ENCODE assay signal across 1 cellular context in genomic region chr10:21526184-21526951, GRCh38.
TF ChIP-seq lines count a peak whose summit lies in the region.

No MANE protein-coding gene starts in this region.

TF ChIP-seq in K562, 482 proteins besides CTCF, POLR2A, EP300 and RAD21 (continued from another document and continues in another):
- TF ChIP-seq, protein P1, sequence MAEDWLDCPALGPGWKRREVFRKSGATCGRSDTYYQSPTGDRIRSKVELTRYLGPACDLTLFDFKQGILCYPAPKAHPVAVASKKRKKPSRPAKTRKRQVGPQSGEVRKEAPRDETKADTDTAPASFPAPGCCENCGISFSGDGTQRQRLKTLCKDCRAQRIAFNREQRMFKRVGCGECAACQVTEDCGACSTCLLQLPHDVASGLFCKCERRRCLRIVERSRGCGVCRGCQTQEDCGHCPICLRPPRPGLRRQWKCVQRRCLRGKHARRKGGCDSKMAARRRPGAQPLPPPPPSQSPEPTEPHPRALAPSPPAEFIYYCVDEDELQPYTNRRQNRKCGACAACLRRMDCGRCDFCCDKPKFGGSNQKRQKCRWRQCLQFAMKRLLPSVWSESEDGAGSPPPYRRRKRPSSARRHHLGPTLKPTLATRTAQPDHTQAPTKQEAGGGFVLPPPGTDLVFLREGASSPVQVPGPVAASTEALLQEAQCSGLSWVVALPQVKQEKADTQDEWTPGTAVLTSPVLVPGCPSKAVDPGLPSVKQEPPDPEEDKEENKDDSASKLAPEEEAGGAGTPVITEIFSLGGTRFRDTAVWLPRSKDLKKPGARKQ (CRISPR knock-in tag; IDR thresholded peaks at IDR 0.05): no peak
- TF ChIP-seq GMEB1 (CRISPR knock-in tag; IDR thresholded peaks at IDR 0.05) (no peak), ATF6 (CRISPR knock-in tag; IDR thresholded peaks at IDR 0.05) (0 out of 2 replicates have a peak, but pooled peaks have one; percentile 25), DIDO1 (tag; IDR thresholded peaks at IDR 0.05; ENCODE audit: low read depth) (no peak), JUNB (CRISPR knock-in tag; conservative IDR thresholded peaks at IDR 0.05) (no peak), CC2D1A (IDR thresholded peaks at IDR 0.05) (no peak), ZNF551 (CRISPR knock-in tag; IDR thresholded peaks at IDR 0.05) (no peak), PKNOX1 (IDR thresholded peaks at IDR 0.05) (no peak), SNIP1 (IDR thresholded peaks at IDR 0.05; ENCODE audit: low read depth) (no peak), SUPT5H (IDR thresholded peaks at IDR 0.05) (peak; percentile 59; the same call in 1 of the 2 replicates), WHSC1 (IDR thresholded peaks at IDR 0.05; ENCODE audit: low read length) (no peak), GABPA (tag; conservative IDR thresholded peaks at IDR 0.05; ENCODE audit: low read depth) (peak; percentile 55), NFATC3 (IDR thresholded peaks at IDR 0.05) (no peak), ZNF174 (CRISPR knock-in tag; IDR thresholded peaks at IDR 0.05) (no peak), BMI1 (IDR thresholded peaks at IDR 0.05; ENCODE audit: low read length) (no peak), CBX5 (IDR thresholded peaks at IDR 0.05; ENCODE audit: borderline replicate concordance, low read depth) (no peak), CHCHD3 (CRISPR knock-in tag; IDR thresholded peaks at IDR 0.05) (no peak), GTF2F1 (IDR thresholded peaks at IDR 0.05; ENCODE audit: low read depth, low read length) (0 out of 2 replicates have a peak, but pooled peaks have one; percentile 30), ZFX (CRISPR knock-in tag; IDR thresholded peaks at IDR 0.05) (peak; percentile 67), GABPB2 (CRISPR knock-in tag; conservative IDR thresholded peaks at IDR 0.05) (no peak), ZNF780A (CRISPR knock-in tag; IDR thresholded peaks at IDR 0.05) (no peak), TRIM28 (IDR thresholded peaks at IDR 0.05) (no peak), MAZ (CRISPR knock-in tag; conservative IDR thresholded peaks at IDR 0.05 in 1 of 2, IDR thresholded peaks at IDR 0.05 in 1 of 2) (peak in 1 of 2 experiments; percentile 50; a peak in 1 of 4 replicates), RBM17 (IDR thresholded peaks at IDR 0.05; ENCODE audit: borderline replicate concordance, low read depth, low read length) (no peak), ZNF384 (IDR thresholded peaks at IDR 0.05; ENCODE audit: low read depth, low read length) (0 out of 2 replicates have a peak, but pooled peaks have one; percentile 6), HDAC8 (tag; IDR thresholded peaks at IDR 0.05) (no peak), ZNF431 (CRISPR knock-in tag; IDR thresholded peaks at IDR 0.05) (no peak), RBFOX2 (IDR thresholded peaks at IDR 0.05; ENCODE audit: low read depth, low read length) (peak; percentile 75), POLR2H (tag; IDR thresholded peaks at IDR 0.05; ENCODE audit: low read depth) (no peak; the same call in 1 of the 2 replicates), DACH1 (IDR thresholded peaks at IDR 0.05; ENCODE audit: partially characterized antibody) (no peak), PML (IDR thresholded peaks at IDR 0.05; ENCODE audit: low read length) (peak; percentile 29; the same call in 1 of the 2 replicates), NR3C1 (CRISPR knock-in tag; IDR thresholded peaks at IDR 0.05) (no peak), LARP7 (IDR thresholded peaks at IDR 0.05) (no peak)
- TF ChIP-seq, protein P2, sequence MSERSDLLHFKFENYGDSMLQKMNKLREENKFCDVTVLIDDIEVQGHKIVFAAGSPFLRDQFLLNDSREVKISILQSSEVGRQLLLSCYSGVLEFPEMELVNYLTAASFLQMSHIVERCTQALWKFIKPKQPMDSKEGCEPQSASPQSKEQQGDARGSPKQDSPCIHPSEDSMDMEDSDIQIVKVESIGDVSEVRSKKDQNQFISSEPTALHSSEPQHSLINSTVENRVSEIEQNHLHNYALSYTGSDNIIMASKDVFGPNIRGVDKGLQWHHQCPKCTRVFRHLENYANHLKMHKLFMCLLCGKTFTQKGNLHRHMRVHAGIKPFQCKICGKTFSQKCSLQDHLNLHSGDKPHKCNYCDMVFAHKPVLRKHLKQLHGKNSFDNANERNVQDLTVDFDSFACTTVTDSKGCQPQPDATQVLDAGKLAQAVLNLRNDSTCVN (CRISPR knock-in tag; IDR thresholded peaks at IDR 0.05): 0 out of 2 replicates have a peak, but pooled peaks have one; percentile 13
- TF ChIP-seq, protein P3, sequence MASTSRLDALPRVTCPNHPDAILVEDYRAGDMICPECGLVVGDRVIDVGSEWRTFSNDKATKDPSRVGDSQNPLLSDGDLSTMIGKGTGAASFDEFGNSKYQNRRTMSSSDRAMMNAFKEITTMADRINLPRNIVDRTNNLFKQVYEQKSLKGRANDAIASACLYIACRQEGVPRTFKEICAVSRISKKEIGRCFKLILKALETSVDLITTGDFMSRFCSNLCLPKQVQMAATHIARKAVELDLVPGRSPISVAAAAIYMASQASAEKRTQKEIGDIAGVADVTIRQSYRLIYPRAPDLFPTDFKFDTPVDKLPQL (IDR thresholded peaks at IDR 0.05; ENCODE audit: extremely low read depth, insufficient read length): no peak
- TF ChIP-seq, protein P4, sequence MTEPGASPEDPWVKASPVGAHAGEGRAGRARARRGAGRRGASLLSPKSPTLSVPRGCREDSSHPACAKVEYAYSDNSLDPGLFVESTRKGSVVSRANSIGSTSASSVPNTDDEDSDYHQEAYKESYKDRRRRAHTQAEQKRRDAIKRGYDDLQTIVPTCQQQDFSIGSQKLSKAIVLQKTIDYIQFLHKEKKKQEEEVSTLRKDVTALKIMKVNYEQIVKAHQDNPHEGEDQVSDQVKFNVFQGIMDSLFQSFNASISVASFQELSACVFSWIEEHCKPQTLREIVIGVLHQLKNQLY (CRISPR knock-in tag; conservative IDR thresholded peaks at IDR 0.05): 0 out of 4 replicates have a peak, but pooled peaks of 1 of the 2 experiments have one; percentile 39
- TF ChIP-seq, protein P5, sequence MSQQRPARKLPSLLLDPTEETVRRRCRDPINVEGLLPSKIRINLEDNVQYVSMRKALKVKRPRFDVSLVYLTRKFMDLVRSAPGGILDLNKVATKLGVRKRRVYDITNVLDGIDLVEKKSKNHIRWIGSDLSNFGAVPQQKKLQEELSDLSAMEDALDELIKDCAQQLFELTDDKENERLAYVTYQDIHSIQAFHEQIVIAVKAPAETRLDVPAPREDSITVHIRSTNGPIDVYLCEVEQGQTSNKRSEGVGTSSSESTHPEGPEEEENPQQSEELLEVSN (IDR thresholded peaks at IDR 0.05; ENCODE audit: borderline replicate concordance in 1 of 2, extremely low read depth in 1 of 2, insufficient read depth in 1 of 2, insufficient read length in 1 of 2, low read depth in 1 of 2, low read length in 1 of 2, poor library complexity in 1 of 2, severe bottlenecking in 1 of 2): peak; percentile 33 to 54
- TF ChIP-seq, protein P6, sequence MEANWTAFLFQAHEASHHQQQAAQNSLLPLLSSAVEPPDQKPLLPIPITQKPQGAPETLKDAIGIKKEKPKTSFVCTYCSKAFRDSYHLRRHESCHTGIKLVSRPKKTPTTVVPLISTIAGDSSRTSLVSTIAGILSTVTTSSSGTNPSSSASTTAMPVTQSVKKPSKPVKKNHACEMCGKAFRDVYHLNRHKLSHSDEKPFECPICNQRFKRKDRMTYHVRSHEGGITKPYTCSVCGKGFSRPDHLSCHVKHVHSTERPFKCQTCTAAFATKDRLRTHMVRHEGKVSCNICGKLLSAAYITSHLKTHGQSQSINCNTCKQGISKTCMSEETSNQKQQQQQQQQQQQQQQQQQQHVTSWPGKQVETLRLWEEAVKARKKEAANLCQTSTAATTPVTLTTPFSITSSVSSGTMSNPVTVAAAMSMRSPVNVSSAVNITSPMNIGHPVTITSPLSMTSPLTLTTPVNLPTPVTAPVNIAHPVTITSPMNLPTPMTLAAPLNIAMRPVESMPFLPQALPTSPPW (CRISPR knock-in tag; IDR thresholded peaks at IDR 0.05): peak; percentile 83
- TF ChIP-seq, protein P7, sequence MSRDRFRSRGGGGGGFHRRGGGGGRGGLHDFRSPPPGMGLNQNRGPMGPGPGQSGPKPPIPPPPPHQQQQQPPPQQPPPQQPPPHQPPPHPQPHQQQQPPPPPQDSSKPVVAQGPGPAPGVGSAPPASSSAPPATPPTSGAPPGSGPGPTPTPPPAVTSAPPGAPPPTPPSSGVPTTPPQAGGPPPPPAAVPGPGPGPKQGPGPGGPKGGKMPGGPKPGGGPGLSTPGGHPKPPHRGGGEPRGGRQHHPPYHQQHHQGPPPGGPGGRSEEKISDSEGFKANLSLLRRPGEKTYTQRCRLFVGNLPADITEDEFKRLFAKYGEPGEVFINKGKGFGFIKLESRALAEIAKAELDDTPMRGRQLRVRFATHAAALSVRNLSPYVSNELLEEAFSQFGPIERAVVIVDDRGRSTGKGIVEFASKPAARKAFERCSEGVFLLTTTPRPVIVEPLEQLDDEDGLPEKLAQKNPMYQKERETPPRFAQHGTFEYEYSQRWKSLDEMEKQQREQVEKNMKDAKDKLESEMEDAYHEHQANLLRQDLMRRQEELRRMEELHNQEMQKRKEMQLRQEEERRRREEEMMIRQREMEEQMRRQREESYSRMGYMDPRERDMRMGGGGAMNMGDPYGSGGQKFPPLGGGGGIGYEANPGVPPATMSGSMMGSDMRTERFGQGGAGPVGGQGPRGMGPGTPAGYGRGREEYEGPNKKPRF (IDR thresholded peaks at IDR 0.05; ENCODE audit: low read depth, low read length): no peak
- TF ChIP-seq, protein P8, sequence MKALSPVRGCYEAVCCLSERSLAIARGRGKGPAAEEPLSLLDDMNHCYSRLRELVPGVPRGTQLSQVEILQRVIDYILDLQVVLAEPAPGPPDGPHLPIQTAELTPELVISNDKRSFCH (CRISPR knock-in tag; IDR thresholded peaks at IDR 0.05): no peak
- TF ChIP-seq, protein P8 (tag; IDR thresholded peaks at IDR 0.05): no peak
- TF ChIP-seq, protein P9, sequence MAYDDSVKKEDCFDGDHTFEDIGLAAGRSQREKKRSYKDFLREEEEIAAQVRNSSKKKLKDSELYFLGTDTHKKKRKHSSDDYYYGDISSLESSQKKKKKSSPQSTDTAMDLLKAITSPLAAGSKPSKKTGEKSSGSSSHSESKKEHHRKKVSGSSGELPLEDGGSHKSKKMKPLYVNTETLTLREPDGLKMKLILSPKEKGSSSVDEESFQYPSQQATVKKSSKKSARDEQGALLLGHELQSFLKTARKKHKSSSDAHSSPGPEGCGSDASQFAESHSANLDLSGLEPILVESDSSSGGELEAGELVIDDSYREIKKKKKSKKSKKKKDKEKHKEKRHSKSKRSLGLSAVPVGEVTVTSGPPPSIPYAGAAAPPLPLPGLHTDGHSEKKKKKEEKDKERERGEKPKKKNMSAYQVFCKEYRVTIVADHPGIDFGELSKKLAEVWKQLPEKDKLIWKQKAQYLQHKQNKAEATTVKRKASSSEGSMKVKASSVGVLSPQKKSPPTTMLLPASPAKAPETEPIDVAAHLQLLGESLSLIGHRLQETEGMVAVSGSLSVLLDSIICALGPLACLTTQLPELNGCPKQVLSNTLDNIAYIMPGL (CRISPR knock-in tag; IDR thresholded peaks at IDR 0.05): 0 out of 2 replicates have a peak, but pooled peaks have one; percentile 28
- TF ChIP-seq, protein P10, sequence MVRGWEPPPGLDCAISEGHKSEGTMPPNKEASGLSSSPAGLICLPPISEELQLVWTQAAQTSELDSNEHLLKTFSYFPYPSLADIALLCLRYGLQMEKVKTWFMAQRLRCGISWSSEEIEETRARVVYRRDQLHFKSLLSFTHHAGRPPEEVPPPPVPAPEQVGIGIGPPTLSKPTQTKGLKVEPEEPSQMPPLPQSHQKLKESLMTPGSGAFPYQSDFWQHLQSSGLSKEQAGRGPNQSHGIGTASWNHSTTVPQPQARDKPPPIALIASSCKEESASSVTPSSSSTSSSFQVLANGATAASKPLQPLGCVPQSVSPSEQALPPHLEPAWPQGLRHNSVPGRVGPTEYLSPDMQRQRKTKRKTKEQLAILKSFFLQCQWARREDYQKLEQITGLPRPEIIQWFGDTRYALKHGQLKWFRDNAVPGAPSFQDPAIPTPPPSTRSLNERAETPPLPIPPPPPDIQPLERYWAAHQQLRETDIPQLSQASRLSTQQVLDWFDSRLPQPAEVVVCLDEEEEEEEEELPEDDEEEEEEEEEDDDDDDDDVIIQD (CRISPR knock-in tag; IDR thresholded peaks at IDR 0.05): no peak
